In the genomic region with DNA sequence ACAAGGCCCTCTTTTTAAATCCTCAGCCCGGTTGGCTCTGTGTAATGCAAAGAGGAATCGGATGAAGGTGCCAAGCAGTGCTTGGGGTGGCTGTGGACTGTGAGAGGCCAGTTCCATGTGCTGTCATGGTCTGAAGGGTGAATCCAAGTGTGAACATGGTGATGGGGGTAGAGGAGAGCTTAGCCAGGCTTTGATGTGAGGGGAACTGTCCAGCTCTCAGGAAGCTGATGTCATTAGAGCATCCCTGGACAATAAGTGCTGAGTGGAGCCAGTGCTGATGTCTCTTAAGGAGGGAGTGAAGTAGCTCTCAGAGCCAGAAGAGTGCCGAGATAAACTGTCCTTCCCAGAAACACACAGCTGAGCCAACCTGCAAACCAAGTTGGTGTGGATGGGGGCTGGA, we compare ENCODE assay signal across 18 cellular contexts. TPM values are rescaled to one million over a fixed set of nuclear protein-coding genes. Genes with fewer than 3 reads are reported as not detected.
A peak's percentile ranks its signal among the peaks of the same experiment; 100 is the strongest.
DNase-seq lines count a peak whose midpoint lies in the region; ATAC-seq and TF ChIP-seq lines count a peak whose summit lies in the region.
"Had no signal": no experiment of that assay in that cellular context is flagged by ENCODE, and none has a peak within 500 bp of the region (broad histone marks: within the 10 kb centered on the region; RNA-seq: fewer than 3 reads in every experiment).

No MANE protein-coding gene starts in this region.

- no peak for ATAC-seq in HG03342 (IDR thresholded peaks at IDR 0.05; ENCODE audit: unreplicated experiment)
- ATAC-seq in GM21381 (IDR thresholded peaks at IDR 0.05; ENCODE audit: unreplicated experiment) = no peak
- no peak for ATAC-seq in GM18861 (IDR thresholded peaks at IDR 0.05; ENCODE audit: unreplicated experiment)
- ATAC-seq: activated T-cell treated with anti-CD3 and anti-CD28 coated beads, Interleukin-2, amount 50 U/mL, for 4 hours had no signal

- TF ChIP-seq CTCF in choroid plexus epithelial cell (conservative IDR thresholded peaks at IDR 0.05; ENCODE audit: low read depth, low read length) = no peak

- DNase-seq in EH (ENCODE audit: low read depth) (peak; percentile 62), choroid plexus epithelial cell (ENCODE audit: low read depth) (peak; percentile 47), iris pigment epithelial cell (ENCODE audit: low read depth) (peak; percentile 39), mucosa of gallbladder (ENCODE audit: low spot score) (no peak)
- DNase-seq: activated CD4-positive, alpha-beta T cell treated with anti-CD3 and anti-CD28 coated beads, Interleukin-2, amount 50 U/mL, for 48 hours; activated T-cell treated with anti-CD3 and anti-CD28 coated beads, Interleukin-2, amount 50 U/mL, for 4 hours; cerebellar nuclear complex; COR-L47; mucosa of descending colon; NCI-H1694 treated with DMSO at 0.1 percent for 48 hours; NCI-H748 treated with DMSO at 0.1 percent for 48 hours; occipital lobe; PC-9; stimulated activated CD4-positive, alpha-beta T cell treated with anti-CD3 and anti-CD28 coated beads, Interleukin-4, amount 100 ng/mL, for 1 hour had no signal

- no peak for TF ChIP-seq RAD21 in Ishikawa (IDR thresholded peaks at IDR 0.05; ENCODE audit: low read depth)

- no peak for TF ChIP-seq EP300 in Ishikawa (IDR thresholded peaks at IDR 0.05; ENCODE audit: borderline replicate concordance)

- H3K4me3 ChIP-seq in choroid plexus epithelial cell (ENCODE audit: low read depth, low read length) = no peak overlapping the region
- H3K4me3 ChIP-seq: mucosa of descending colon, PC-9 had no signal

TF ChIP-seq in Ishikawa, 13 proteins besides CTCF, POLR2A, EP300 and RAD21:
- no peak for TF ChIP-seq CEBPB (IDR thresholded peaks at IDR 0.05)
- TF ChIP-seq, protein P1, sequence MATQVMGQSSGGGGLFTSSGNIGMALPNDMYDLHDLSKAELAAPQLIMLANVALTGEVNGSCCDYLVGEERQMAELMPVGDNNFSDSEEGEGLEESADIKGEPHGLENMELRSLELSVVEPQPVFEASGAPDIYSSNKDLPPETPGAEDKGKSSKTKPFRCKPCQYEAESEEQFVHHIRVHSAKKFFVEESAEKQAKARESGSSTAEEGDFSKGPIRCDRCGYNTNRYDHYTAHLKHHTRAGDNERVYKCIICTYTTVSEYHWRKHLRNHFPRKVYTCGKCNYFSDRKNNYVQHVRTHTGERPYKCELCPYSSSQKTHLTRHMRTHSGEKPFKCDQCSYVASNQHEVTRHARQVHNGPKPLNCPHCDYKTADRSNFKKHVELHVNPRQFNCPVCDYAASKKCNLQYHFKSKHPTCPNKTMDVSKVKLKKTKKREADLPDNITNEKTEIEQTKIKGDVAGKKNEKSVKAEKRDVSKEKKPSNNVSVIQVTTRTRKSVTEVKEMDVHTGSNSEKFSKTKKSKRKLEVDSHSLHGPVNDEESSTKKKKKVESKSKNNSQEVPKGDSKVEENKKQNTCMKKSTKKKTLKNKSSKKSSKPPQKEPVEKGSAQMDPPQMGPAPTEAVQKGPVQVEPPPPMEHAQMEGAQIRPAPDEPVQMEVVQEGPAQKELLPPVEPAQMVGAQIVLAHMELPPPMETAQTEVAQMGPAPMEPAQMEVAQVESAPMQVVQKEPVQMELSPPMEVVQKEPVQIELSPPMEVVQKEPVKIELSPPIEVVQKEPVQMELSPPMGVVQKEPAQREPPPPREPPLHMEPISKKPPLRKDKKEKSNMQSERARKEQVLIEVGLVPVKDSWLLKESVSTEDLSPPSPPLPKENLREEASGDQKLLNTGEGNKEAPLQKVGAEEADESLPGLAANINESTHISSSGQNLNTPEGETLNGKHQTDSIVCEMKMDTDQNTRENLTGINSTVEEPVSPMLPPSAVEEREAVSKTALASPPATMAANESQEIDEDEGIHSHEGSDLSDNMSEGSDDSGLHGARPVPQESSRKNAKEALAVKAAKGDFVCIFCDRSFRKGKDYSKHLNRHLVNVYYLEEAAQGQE (IDR thresholded peaks at IDR 0.05; ENCODE audit: low read depth) = peak; percentile 66
- TF ChIP-seq YY1 (IDR thresholded peaks at IDR 0.05; ENCODE audit: low read depth) = no peak
TF ChIP-seq in Ishikawa: peak in this region for 1.

RNA-seq across cellular contexts. Expression of a gene that starts 53.6 kb away (rescaled TPM):
- 5.3 TPM for total RNA-seq in mucosa of gallbladder
